1 cellular context compared by ENCODE assay signal in the genomic region with DNA sequence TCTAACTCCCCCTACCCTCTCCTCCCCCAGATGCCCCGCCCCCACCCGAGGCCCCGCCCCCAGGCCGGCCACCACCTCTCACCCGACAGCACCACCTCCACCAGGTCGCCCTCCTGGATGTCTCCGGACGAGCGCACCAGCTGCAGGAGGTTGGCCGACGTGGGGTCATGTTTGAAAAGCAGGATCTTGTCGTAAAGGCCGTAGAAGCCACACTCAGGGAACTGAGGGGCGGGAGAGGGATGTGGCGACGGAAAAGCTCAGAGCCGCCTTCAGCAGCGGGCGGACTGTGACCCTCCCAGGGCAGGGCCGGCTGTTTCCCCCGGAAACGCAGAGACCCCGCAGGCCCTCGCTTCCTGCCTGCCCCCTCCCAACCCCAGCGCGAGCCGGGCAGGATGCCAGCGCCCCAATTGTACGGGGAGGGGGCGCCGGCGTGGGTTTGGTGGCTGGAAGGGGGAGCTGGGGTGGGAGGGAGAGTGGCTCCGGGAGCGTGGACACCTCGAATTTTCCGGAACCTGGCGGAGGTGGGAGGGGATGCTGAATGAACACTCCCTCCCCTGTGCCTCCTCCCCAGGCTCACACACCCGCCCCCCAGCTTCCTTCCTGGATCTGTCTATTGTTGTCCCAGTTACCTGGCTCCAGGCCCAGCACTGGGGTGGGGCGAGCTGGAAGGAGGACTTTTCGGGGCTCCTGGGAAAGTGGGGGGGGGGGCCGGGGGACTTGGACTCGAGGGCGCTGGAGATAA.
TF ChIP-seq lines count a peak whose summit lies in the region.

No MANE protein-coding gene starts in this region.

TF ChIP-seq in K562, 482 proteins besides CTCF, POLR2A, EP300 and RAD21 (continues in another document):
- TF ChIP-seq NONO (IDR thresholded peaks at IDR 0.05; ENCODE audit: low read depth in 2 of 2, low read length in 1 of 2) (peak in 1 of 2 experiments; percentile 32; a peak in 1 of 4 replicates), CHD4 (IDR thresholded peaks at IDR 0.05; ENCODE audit: insufficient read depth, insufficient replicate concordance, low read depth, low read length, poor library complexity, severe bottlenecking) (peak; percentile 59), CBX1 (IDR thresholded peaks at IDR 0.05; ENCODE audit: low read depth) (peak; percentile 70; the same call in 1 of the 2 replicates), HDAC1 (IDR thresholded peaks at IDR 0.05) (0 out of 4 replicates have a peak, but pooled peaks of 1 of the 2 experiments have one; percentile 15), EGR1 (conservative IDR thresholded peaks at IDR 0.05) (0 out of 2 replicates have a peak, but pooled peaks have one; percentile 5), PCBP1 (IDR thresholded peaks at IDR 0.05; ENCODE audit: low read depth, low read length, poor library complexity, severe bottlenecking) (peak; percentile 62), CXXC5 (CRISPR knock-in tag; IDR thresholded peaks at IDR 0.05) (peak; percentile 29), HNRNPL (IDR thresholded peaks at IDR 0.05; ENCODE audit: low read depth, low read length) (no peak), DACH1 (IDR thresholded peaks at IDR 0.05; ENCODE audit: partially characterized antibody) (peak; percentile 36), ZEB2 (IDR thresholded peaks at IDR 0.05) (no peak), BHLHE40 (IDR thresholded peaks at IDR 0.05; ENCODE audit: low read length) (peak; percentile 36; the same call in 1 of the 2 replicates), PTBP1 (IDR thresholded peaks at IDR 0.05; ENCODE audit: low read depth, low read length) (0 out of 2 replicates have a peak, but pooled peaks have one; percentile 81), CHD2 (IDR thresholded peaks at IDR 0.05; ENCODE audit: low read depth, low read length) (no peak), EP400 (IDR thresholded peaks at IDR 0.05) (peak; percentile 8; the same call in 1 of the 2 replicates), ZNF79 (CRISPR knock-in tag; IDR thresholded peaks at IDR 0.05; ENCODE audit: low read depth) (no peak), ARID1B (IDR thresholded peaks at IDR 0.05) (0 out of 2 replicates have a peak, but pooled peaks have one; percentile 6), TAL1 (IDR thresholded peaks at IDR 0.05) (no peak), ELF1 (tag; IDR thresholded peaks at IDR 0.05) (peak; percentile 69), ETV1 (tag; conservative IDR thresholded peaks at IDR 0.05; ENCODE audit: low read depth) (peak; percentile 19; the same call in 1 of the 2 replicates), DPF2 (IDR thresholded peaks at IDR 0.05) (no peak), SPI1 (IDR thresholded peaks at IDR 0.05; ENCODE audit: borderline replicate concordance, low read depth, low read length) (peak; percentile 27; the same call in 1 of the 2 replicates), TAF1 (IDR thresholded peaks at IDR 0.05; ENCODE audit: control insufficient read depth, extremely low read depth, insufficient read depth, low read length, severe bottlenecking) (peak; percentile 35), MAZ (CRISPR knock-in tag; conservative IDR thresholded peaks at IDR 0.05 in 1 of 2, IDR thresholded peaks at IDR 0.05 in 1 of 2) (peak in 1 of 2 experiments; percentile 69; a peak in 2 of 4 replicates), SUPT5H (IDR thresholded peaks at IDR 0.05) (peak; percentile 42), BCOR (IDR thresholded peaks at IDR 0.05) (peak; percentile 82), POLR2G (IDR thresholded peaks at IDR 0.05; ENCODE audit: low read depth, low read length) (peak; percentile 63), FOXJ2 (tag; IDR thresholded peaks at IDR 0.05) (peak; percentile 57; the same call in 1 of the 2 replicates), ZNF263 (CRISPR knock-in tag; IDR thresholded peaks at IDR 0.05; ENCODE audit: borderline replicate concordance) (no peak), GABPA (tag; conservative IDR thresholded peaks at IDR 0.05; ENCODE audit: low read depth) (peak; percentile 79), PHF20 (IDR thresholded peaks at IDR 0.05; ENCODE audit: partially characterized antibody) (peak; percentile 30), NFIC (IDR thresholded peaks at IDR 0.05) (peak; percentile 81), RBM25 (IDR thresholded peaks at IDR 0.05; ENCODE audit: low read depth, low read length, severe bottlenecking) (peak; percentile 62), KDM1A (IDR thresholded peaks at IDR 0.05) (peak; percentile 45 to 64), POLR2AphosphoS5 (IDR thresholded peaks at IDR 0.05; ENCODE audit: control insufficient read depth, insufficient read depth, low read depth, low read length) (0 out of 2 replicates have a peak, but pooled peaks have one; percentile 20), PHF8 (IDR thresholded peaks at IDR 0.05; ENCODE audit: borderline replicate concordance, low read length) (0 out of 2 replicates have a peak, but pooled peaks have one; percentile 26), RBFOX2 (IDR thresholded peaks at IDR 0.05; ENCODE audit: low read depth, low read length) (peak; percentile 55)
- TF ChIP-seq, protein P1, sequence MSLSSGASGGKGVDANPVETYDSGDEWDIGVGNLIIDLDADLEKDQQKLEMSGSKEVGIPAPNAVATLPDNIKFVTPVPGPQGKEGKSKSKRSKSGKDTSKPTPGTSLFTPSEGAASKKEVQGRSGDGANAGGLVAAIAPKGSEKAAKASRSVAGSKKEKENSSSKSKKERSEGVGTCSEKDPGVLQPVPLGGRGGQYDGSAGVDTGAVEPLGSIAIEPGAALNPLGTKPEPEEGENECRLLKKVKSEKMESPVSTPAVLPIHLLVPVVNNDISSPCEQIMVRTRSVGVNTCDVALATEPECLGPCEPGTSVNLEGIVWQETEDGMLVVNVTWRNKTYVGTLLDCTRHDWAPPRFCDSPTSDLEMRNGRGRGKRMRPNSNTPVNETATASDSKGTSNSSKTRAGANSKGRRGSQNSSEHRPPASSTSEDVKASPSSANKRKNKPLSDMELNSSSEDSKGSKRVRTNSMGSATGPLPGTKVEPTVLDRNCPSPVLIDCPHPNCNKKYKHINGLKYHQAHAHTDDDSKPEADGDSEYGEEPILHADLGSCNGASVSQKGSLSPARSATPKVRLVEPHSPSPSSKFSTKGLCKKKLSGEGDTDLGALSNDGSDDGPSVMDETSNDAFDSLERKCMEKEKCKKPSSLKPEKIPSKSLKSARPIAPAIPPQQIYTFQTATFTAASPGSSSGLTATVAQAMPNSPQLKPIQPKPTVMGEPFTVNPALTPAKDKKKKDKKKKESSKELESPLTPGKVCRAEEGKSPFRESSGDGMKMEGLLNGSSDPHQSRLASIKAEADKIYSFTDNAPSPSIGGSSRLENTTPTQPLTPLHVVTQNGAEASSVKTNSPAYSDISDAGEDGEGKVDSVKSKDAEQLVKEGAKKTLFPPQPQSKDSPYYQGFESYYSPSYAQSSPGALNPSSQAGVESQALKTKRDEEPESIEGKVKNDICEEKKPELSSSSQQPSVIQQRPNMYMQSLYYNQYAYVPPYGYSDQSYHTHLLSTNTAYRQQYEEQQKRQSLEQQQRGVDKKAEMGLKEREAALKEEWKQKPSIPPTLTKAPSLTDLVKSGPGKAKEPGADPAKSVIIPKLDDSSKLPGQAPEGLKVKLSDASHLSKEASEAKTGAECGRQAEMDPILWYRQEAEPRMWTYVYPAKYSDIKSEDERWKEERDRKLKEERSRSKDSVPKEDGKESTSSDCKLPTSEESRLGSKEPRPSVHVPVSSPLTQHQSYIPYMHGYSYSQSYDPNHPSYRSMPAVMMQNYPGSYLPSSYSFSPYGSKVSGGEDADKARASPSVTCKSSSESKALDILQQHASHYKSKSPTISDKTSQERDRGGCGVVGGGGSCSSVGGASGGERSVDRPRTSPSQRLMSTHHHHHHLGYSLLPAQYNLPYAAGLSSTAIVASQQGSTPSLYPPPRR (CRISPR knock-in tag; IDR thresholded peaks at IDR 0.05; ENCODE audit: borderline replicate concordance) = no peak
- TF ChIP-seq, protein P2, sequence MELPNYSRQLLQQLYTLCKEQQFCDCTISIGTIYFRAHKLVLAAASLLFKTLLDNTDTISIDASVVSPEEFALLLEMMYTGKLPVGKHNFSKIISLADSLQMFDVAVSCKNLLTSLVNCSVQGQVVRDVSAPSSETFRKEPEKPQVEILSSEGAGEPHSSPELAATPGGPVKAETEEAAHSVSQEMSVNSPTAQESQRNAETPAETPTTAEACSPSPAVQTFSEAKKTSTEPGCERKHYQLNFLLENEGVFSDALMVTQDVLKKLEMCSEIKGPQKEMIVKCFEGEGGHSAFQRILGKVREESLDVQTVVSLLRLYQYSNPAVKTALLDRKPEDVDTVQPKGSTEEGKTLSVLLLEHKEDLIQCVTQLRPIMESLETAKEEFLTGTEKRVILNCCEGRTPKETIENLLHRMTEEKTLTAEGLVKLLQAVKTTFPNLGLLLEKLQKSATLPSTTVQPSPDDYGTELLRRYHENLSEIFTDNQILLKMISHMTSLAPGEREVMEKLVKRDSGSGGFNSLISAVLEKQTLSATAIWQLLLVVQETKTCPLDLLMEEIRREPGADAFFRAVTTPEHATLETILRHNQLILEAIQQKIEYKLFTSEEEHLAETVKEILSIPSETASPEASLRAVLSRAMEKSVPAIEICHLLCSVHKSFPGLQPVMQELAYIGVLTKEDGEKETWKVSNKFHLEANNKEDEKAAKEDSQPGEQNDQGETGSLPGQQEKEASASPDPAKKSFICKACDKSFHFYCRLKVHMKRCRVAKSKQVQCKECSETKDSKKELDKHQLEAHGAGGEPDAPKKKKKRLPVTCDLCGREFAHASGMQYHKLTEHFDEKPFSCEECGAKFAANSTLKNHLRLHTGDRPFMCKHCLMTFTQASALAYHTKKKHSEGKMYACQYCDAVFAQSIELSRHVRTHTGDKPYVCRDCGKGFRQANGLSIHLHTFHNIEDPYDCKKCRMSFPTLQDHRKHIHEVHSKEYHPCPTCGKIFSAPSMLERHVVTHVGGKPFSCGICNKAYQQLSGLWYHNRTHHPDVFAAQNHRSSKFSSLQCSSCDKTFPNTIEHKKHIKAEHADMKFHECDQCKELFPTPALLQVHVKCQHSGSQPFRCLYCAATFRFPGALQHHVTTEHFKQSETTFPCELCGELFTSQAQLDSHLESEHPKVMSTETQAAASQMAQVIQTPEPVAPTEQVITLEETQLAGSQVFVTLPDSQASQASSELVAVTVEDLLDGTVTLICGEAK (IDR thresholded peaks at IDR 0.05) = peak; percentile 39
- TF ChIP-seq, protein P2 (CRISPR knock-in tag; IDR thresholded peaks at IDR 0.05) = no peak
- TF ChIP-seq, protein P3, sequence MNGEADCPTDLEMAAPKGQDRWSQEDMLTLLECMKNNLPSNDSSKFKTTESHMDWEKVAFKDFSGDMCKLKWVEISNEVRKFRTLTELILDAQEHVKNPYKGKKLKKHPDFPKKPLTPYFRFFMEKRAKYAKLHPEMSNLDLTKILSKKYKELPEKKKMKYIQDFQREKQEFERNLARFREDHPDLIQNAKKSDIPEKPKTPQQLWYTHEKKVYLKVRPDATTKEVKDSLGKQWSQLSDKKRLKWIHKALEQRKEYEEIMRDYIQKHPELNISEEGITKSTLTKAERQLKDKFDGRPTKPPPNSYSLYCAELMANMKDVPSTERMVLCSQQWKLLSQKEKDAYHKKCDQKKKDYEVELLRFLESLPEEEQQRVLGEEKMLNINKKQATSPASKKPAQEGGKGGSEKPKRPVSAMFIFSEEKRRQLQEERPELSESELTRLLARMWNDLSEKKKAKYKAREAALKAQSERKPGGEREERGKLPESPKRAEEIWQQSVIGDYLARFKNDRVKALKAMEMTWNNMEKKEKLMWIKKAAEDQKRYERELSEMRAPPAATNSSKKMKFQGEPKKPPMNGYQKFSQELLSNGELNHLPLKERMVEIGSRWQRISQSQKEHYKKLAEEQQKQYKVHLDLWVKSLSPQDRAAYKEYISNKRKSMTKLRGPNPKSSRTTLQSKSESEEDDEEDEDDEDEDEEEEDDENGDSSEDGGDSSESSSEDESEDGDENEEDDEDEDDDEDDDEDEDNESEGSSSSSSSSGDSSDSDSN (IDR thresholded peaks at IDR 0.05; ENCODE audit: borderline replicate concordance in 1 of 2, low read depth in 2 of 2, low read length in 2 of 2) = 0 out of 4 replicates have a peak, but pooled peaks of 1 of the 2 experiments have one; percentile 13
- TF ChIP-seq, protein P4, sequence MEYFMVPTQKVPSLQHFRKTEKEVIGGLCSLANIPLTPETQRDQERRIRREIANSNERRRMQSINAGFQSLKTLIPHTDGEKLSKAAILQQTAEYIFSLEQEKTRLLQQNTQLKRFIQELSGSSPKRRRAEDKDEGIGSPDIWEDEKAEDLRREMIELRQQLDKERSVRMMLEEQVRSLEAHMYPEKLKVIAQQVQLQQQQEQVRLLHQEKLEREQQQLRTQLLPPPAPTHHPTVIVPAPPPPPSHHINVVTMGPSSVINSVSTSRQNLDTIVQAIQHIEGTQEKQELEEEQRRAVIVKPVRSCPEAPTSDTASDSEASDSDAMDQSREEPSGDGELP (CRISPR knock-in tag; IDR thresholded peaks at IDR 0.05; ENCODE audit: borderline replicate concordance) = peak; percentile 90
- TF ChIP-seq, protein P5, sequence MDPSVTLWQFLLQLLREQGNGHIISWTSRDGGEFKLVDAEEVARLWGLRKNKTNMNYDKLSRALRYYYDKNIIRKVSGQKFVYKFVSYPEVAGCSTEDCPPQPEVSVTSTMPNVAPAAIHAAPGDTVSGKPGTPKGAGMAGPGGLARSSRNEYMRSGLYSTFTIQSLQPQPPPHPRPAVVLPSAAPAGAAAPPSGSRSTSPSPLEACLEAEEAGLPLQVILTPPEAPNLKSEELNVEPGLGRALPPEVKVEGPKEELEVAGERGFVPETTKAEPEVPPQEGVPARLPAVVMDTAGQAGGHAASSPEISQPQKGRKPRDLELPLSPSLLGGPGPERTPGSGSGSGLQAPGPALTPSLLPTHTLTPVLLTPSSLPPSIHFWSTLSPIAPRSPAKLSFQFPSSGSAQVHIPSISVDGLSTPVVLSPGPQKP (CRISPR knock-in tag; IDR thresholded peaks at IDR 0.05) = no peak
